ENCODE assay signal across 8 cellular contexts in genomic region chr10:5628798-5629788, GRCh38. TPM values are rescaled to one million over a fixed set of nuclear protein-coding genes. Genes with fewer than 3 reads are reported as not detected.
A peak's percentile ranks its signal among the peaks of the same experiment; 100 is the strongest.
DNase-seq lines count a peak whose midpoint lies in the region; ATAC-seq, FAIRE-seq and TF ChIP-seq lines count a peak whose summit lies in the region.

No MANE protein-coding gene starts in this region.

- peaks cover 5% of the 10 kb centered on the region for H3K4me1 ChIP-seq in endothelial cell of umbilical vein (ENCODE audit: control insufficient read depth, extremely low read depth, insufficient read depth, low read length)

- no peaks in the 10 kb centered on the region for H3K9me1 ChIP-seq in endothelial cell of umbilical vein (replicated peaks; ENCODE audit: control insufficient read depth, extremely low read depth, insufficient read depth, low read length)

- H3K4me2 ChIP-seq in endothelial cell of umbilical vein (ENCODE audit: insufficient read depth, low read length): peak overlapping the region; percentile 28

- ATAC-seq in GM18517 (IDR thresholded peaks at IDR 0.05; ENCODE audit: unreplicated experiment): peak; percentile 13
- ATAC-seq in sciatic nerve: peak; percentile 40
- ATAC-seq in HG03280 (IDR thresholded peaks at IDR 0.05; ENCODE audit: unreplicated experiment): no peak
- ATAC-seq in GM21423 (IDR thresholded peaks at IDR 0.05; ENCODE audit: unreplicated experiment): no peak
- ATAC-seq in GM21529 (IDR thresholded peaks at IDR 0.05; ENCODE audit: unreplicated experiment): no peak
- ATAC-seq in GM18520 (IDR thresholded peaks at IDR 0.05; ENCODE audit: unreplicated experiment): no peak

- no peak overlapping the region for H3K27ac ChIP-seq in endothelial cell of umbilical vein (ENCODE audit: insufficient read depth, low read depth, low read length)

- peaks cover 0 to 5% of the 10 kb centered on the region in 2 experiments for H3K27me3 ChIP-seq in endothelial cell of umbilical vein (ENCODE audit: control insufficient read depth in 2 of 2, insufficient read depth in 2 of 2, low read length in 2 of 2)

- TF ChIP-seq CTCF in endothelial cell of umbilical vein (IDR thresholded peaks at IDR 0.05; ENCODE audit: extremely low read depth in 1 of 2, insufficient read depth in 1 of 2, low read depth in 1 of 2, low read length in 2 of 2): no peak

- CTCF ChIA-PET in endothelial cell of umbilical vein (lab: Charles Lee): interaction anchor here (0.7 to 2.3 kb wide), 24 partner anchors 7 to 793 kb away, joined by 3 to 21 read pairs (median 3); no protein-coding TSS in a partner anchor

- FAIRE-seq in endothelial cell of umbilical vein (lab: Jason Lieb, UNC): peak; percentile 73

- dilution Hi-C loops in endothelial cell of umbilical vein (cut with MboI; ENCODE audit: extremely low pct_ligation_motif_present, low sequenced_read_pairs): no loop called here

- H3K79me2 ChIP-seq in endothelial cell of umbilical vein (ENCODE audit: control insufficient read depth, insufficient read depth, low read length): no peaks in the 10 kb centered on the region

- no peaks in the 10 kb centered on the region for H4K20me1 ChIP-seq in endothelial cell of umbilical vein (replicated peaks; ENCODE audit: control insufficient read depth, extremely low read depth, insufficient read depth, low read length)

- TF ChIP-seq POLR2A in endothelial cell of umbilical vein (IDR thresholded peaks at IDR 0.05; ENCODE audit: low read depth, low read length): no peak

- no peak overlapping the region for H3K9ac ChIP-seq in endothelial cell of umbilical vein (replicated peaks; ENCODE audit: extremely low read depth, insufficient read depth, low read length)

- no TSS peak for BruUV-seq in endothelial cell of umbilical vein (replicated peaks; lab: Mats Ljungman, UMichigan)

- intact Hi-C loops in endothelial cell of umbilical vein (cut with micrococcal nuclease): no loop called here
- intact Hi-C loops in sciatic nerve (cut with DNase I): no loop called here

- no peaks in the 10 kb centered on the region for H3K36me3 ChIP-seq in endothelial cell of umbilical vein (ENCODE audit: control insufficient read depth in 2 of 2, extremely low read depth in 1 of 2, insufficient read depth in 2 of 2, low read length in 2 of 2)

- DNase-seq in NAMALWA (ENCODE audit: low spot score) (peak; percentile 58), endothelial cell of umbilical vein (ENCODE audit: low read depth, low spot score) (peak; percentile 55), sciatic nerve (ENCODE audit: low spot score) (no peak)

- POLR2A ChIA-PET in endothelial cell of umbilical vein (lab: Charles Lee): interaction anchor here (1.0 kb wide), 1 partner anchor 183 kb away, joined by 5 read pairs; no protein-coding TSS in a partner anchor

- no peaks in the 10 kb centered on the region for H3K9me3 ChIP-seq in endothelial cell of umbilical vein (replicated peaks; ENCODE audit: control insufficient read depth, insufficient read depth, low read length)

- peak overlapping the region; percentile 46 for H2AFZ ChIP-seq in endothelial cell of umbilical vein (ENCODE audit: low read depth, low read length)

- H3K4me3 ChIP-seq in endothelial cell of umbilical vein (replicated peaks in 1 of 3; ENCODE audit: insufficient read depth in 1 of 3, low read depth in 1 of 3, low read length in 3 of 3): peak overlapping the region in 1 of 3 experiments; percentile 15

TF ChIP-seq in endothelial cell of umbilical vein, 7 proteins besides CTCF, POLR2A, EP300 and RAD21:
- TF ChIP-seq EZH2 (IDR thresholded peaks at IDR 0.05; ENCODE audit: borderline replicate concordance, low read depth, low read length, severe bottlenecking): no peak
- TF ChIP-seq MAX (IDR thresholded peaks at IDR 0.05; ENCODE audit: insufficient read depth, insufficient read length): no peak
- no peak for TF ChIP-seq MYC (IDR thresholded peaks at IDR 0.05; ENCODE audit: low read depth, low read length)
- no peak for TF ChIP-seq GATA2 (IDR thresholded peaks at IDR 0.05; ENCODE audit: insufficient read depth, insufficient read length, low read depth, low read length)
- no peak for TF ChIP-seq POLR2AphosphoS5 (IDR thresholded peaks at IDR 0.05; ENCODE audit: insufficient read depth, low read depth, low read length)
- no peak for TF ChIP-seq JUN (IDR thresholded peaks at IDR 0.05; ENCODE audit: borderline replicate concordance, insufficient read depth, insufficient read length, low read depth)
- TF ChIP-seq FOS (IDR thresholded peaks at IDR 0.05; ENCODE audit: borderline replicate concordance, insufficient read depth, low read length): no peak

RNA-seq across cellular contexts. Expression of gene ASB13, which starts 37.3 kb away (rescaled TPM):
- total RNA-seq in endothelial cell of umbilical vein: 7.3 and 7.9 TPM in 2 replicates
- 5.5 and 6.3 TPM in 2 replicates for polyA plus RNA-seq in endothelial cell of umbilical vein
- 4.0 and 4.2 TPM in 2 replicates for polyA plus RNA-seq in endothelial cell of umbilical vein (2011; cell fraction: cytosol; rRNA removed)
- polyA plus RNA-seq in endothelial cell of umbilical vein (2011; cell fraction: nucleus; rRNA removed): 2.3 and 2.9 TPM in 2 replicates
- polyA plus RNA-seq in endothelial cell of umbilical vein (2012): 6.2 and 6.3 TPM in 2 replicates
- polyA minus RNA-seq in endothelial cell of umbilical vein: 5.9 and 7.4 TPM in 2 replicates
- 18.3 TPM for polyA minus RNA-seq in endothelial cell of umbilical vein (2011; cell fraction: cytosol; rRNA and poly(A)+ RNA removed)
- polyA minus RNA-seq in endothelial cell of umbilical vein (2011; cell fraction: nucleus; rRNA and poly(A)+ RNA removed): 1.9 and 2.2 TPM in 2 replicates
- total RNA-seq in sciatic nerve: 18.9 TPM

RNA-seq across cellular contexts. Expression of gene TASOR2, which starts 55.5 kb away (rescaled TPM):
- total RNA-seq in endothelial cell of umbilical vein (48.9 and 49.9 TPM in 2 replicates), sciatic nerve (77.3 TPM)
- 10.0 and 13.6 TPM in 2 replicates for polyA plus RNA-seq in endothelial cell of umbilical vein
- polyA plus RNA-seq in endothelial cell of umbilical vein (2011; cell fraction: cytosol; rRNA removed): 12.3 and 13.9 TPM in 2 replicates
- polyA plus RNA-seq in endothelial cell of umbilical vein (2011; cell fraction: nucleus; rRNA removed): 55.8 and 70.0 TPM in 2 replicates
- polyA plus RNA-seq in endothelial cell of umbilical vein (2012): 27.5 and 39.0 TPM in 2 replicates
- polyA minus RNA-seq in endothelial cell of umbilical vein: 37.3 and 40.6 TPM in 2 replicates
- 41.3 TPM for polyA minus RNA-seq in endothelial cell of umbilical vein (2011; cell fraction: cytosol; rRNA and poly(A)+ RNA removed)
- 59.6 and 103 TPM in 2 replicates for polyA minus RNA-seq in endothelial cell of umbilical vein (2011; cell fraction: nucleus; rRNA and poly(A)+ RNA removed)

Comparison
In these comparisons a context has a peak if more than half of its experiments do, and no peak if none do; other contexts are left out.
1. ATAC-seq: peak in GM18517 (single experiment) and sciatic nerve (single experiment); none in HG03280 (single experiment), GM21423 (single experiment), GM21529 (single experiment) and GM18520 (single experiment).